15 cellular contexts compared by ENCODE assay signal in genomic region chr9:19473605-19474004, GRCh38.
"Had no signal": no experiment of that assay in that cellular context is flagged by ENCODE, and none has a peak within 500 bp of the region (broad histone marks: within the 10 kb centered on the region; RNA-seq: fewer than 3 reads in every experiment).

No MANE protein-coding gene starts in this region.

- H3K27ac ChIP-seq: ascending aorta, esophagus squamous epithelium, neutrophil, tibial artery, vagina had no signal

- H3K4me1 ChIP-seq: vagina had no signal

- H3K27me3 ChIP-seq: ascending aorta, tibial artery, vagina had no signal

- H3K9me3 ChIP-seq: ascending aorta, esophagus squamous epithelium, neutrophil, tibial artery, vagina had no signal

- H3K36me3 ChIP-seq: ascending aorta, esophagus squamous epithelium, neutrophil, tibial artery, vagina had no signal

- DNase-seq: activated CD4-positive, alpha-beta T cell treated with anti-CD3 and anti-CD28 coated beads for 1 hour; activated CD4-positive, alpha-beta T cell treated with anti-CD3 and anti-CD28 coated beads, Interleukin-2, amount 50 U/mL, for 48 hours; activated naive CD4-positive, alpha-beta T cell treated with anti-CD3 and anti-CD28 coated beads for 36 hours; activated naive CD8-positive, alpha-beta T cell treated with anti-CD3 and anti-CD28 coated beads, Interleukin-2, amount 50 U/mL, for 24 hours; activated T-cell treated with anti-CD3 and anti-CD28 coated beads, Interleukin-2, amount 50 U/mL, for 1 hour; esophagus squamous epithelium; foreskin melanocyte; mesendoderm; natural killer cell; retina; stimulated activated CD4-positive, alpha-beta T cell treated with anti-CD3 and anti-CD28 coated beads, Interleukin-2, amount 100 ng/mL, for 48 hours; tibial artery had no signal

- H3K4me3 ChIP-seq: ascending aorta, esophagus squamous epithelium, tibial artery, vagina had no signal
